In genomic region chr19:7346997-7347396, GRCh38 we compare ENCODE assay signal across 7 cellular contexts. TPM values are rescaled to one million over a fixed set of nuclear protein-coding genes. Genes with fewer than 3 reads are reported as not detected.
DNase-seq lines count a peak whose midpoint lies in the region; ATAC-seq and TF ChIP-seq lines count a peak whose summit lies in the region.
"Not testable (repeated sequence)": the region's sequence is repeated elsewhere in the genome, so short reads cannot be mapped to it uniquely, and the experiment has no call there.

No MANE protein-coding gene starts in this region.

- H3K36me3 ChIP-seq in OCI-LY1 (ENCODE audit: insufficient read depth, low read length), result peaks cover 19% of the 10 kb centered on the region
- H3K36me3 ChIP-seq in sigmoid colon, result not testable (repeated sequence)

- ATAC-seq in CD4-positive, alpha-beta T cell (ENCODE audit: poor library complexity); activated CD4-positive, alpha-beta T cell treated with anti-CD3 and anti-CD28 coated beads for 36 hours; memory B cell (ENCODE audit: low read depth): not testable (repeated sequence)

- H4K20me1 ChIP-seq in OCI-LY1 (ENCODE audit: insufficient read depth, low read length), result not testable (repeated sequence)

- H3K27me3 ChIP-seq in CD4-positive, alpha-beta T cell (ENCODE audit: control insufficient read depth, insufficient read depth, low read length); OCI-LY1 (ENCODE audit: insufficient read depth, low read length); sigmoid colon: not testable (repeated sequence)

- not testable (repeated sequence) for H2AFZ ChIP-seq in OCI-LY1 (ENCODE audit: low read length)

- not testable (repeated sequence) for H3K9me3 ChIP-seq in CD4-positive, alpha-beta T cell (ENCODE audit: control insufficient read depth, low read length); OCI-LY1 (ENCODE audit: low read length); sigmoid colon

- not testable (repeated sequence) for TF ChIP-seq POLR2A in sigmoid colon (IDR thresholded peaks at IDR 0.05)

- H3K27me3 Mint-ChIP-seq in CD4-positive, alpha-beta T cell; activated CD4-positive, alpha-beta T cell treated with anti-CD3 and anti-CD28 coated beads for 36 hours; activated T-cell treated with anti-CD3 and anti-CD28 coated beads, Interleukin-2, amount 50 U/mL, for 24 hours; activated naive CD8-positive, alpha-beta T cell; memory B cell: not testable (repeated sequence)

- not testable (repeated sequence) for TF ChIP-seq EP300 in sigmoid colon (IDR thresholded peaks at IDR 0.05)

- CTCF ChIA-PET in CD4-positive, alpha-beta T cell (lab: Charles Lee); activated CD4-positive, alpha-beta T cell treated with anti-CD3 and anti-CD28 coated beads for 36 hours (lab: Charles Lee): not testable (repeated sequence)

- not testable (repeated sequence) for DNase-seq in CD4-positive, alpha-beta T cell; activated CD4-positive, alpha-beta T cell treated with anti-CD3 and anti-CD28 coated beads for 36 hours; activated T-cell treated with anti-CD3 and anti-CD28 coated beads, Interleukin-2, amount 50 U/mL, for 24 hours; memory B cell (ENCODE audit: low spot score in 2 of 2)
- DNase-seq in sigmoid colon, result peak; percentile 8

- H3F3A ChIP-seq in OCI-LY1 (ENCODE audit: insufficient read depth, low read length), result not testable (repeated sequence)

- not testable (repeated sequence) for H3K9ac ChIP-seq in OCI-LY1 (ENCODE audit: low read length)

- H3K9me2 ChIP-seq in OCI-LY1 (ENCODE audit: low read depth, low read length), result not testable (repeated sequence)

- peaks cover 42% of the 10 kb centered on the region for H3K36me3 Mint-ChIP-seq in CD4-positive, alpha-beta T cell (ENCODE audit: low read depth)
- peaks cover 11% of the 10 kb centered on the region for H3K36me3 Mint-ChIP-seq in activated CD4-positive, alpha-beta T cell treated with anti-CD3 and anti-CD28 coated beads for 36 hours (ENCODE audit: low read depth)
- H3K36me3 Mint-ChIP-seq in activated T-cell treated with anti-CD3 and anti-CD28 coated beads, Interleukin-2, amount 50 U/mL, for 24 hours (ENCODE audit: low read depth); activated naive CD8-positive, alpha-beta T cell: not testable (repeated sequence)
- H3K36me3 Mint-ChIP-seq in memory B cell, result peaks cover 19% of the 10 kb centered on the region

- WGBS in sigmoid colon, 2 donors, result 72 to 77% methylated on average over 7 of the region's 7 CpGs

- not testable (repeated sequence) for TF ChIP-seq CTCF in CD4-positive, alpha-beta T cell (IDR thresholded peaks at IDR 0.05); OCI-LY1 (IDR thresholded peaks at IDR 0.05; ENCODE audit: low read length); sigmoid colon (IDR thresholded peaks at IDR 0.05)

- H3K27ac ChIP-seq in CD4-positive, alpha-beta T cell (ENCODE audit: low read depth, low read length), result peak overlapping the region; percentile 90
- peak overlapping the region; percentile 99 for H3K27ac ChIP-seq in OCI-LY1 (ENCODE audit: low read depth, low read length, poor library complexity, severe bottlenecking)
- H3K27ac ChIP-seq in sigmoid colon, result not testable (repeated sequence)

- peaks cover 73% of the 10 kb centered on the region for H3K4me1 Mint-ChIP-seq in CD4-positive, alpha-beta T cell (ENCODE audit: low read depth)
- H3K4me1 Mint-ChIP-seq in activated CD4-positive, alpha-beta T cell treated with anti-CD3 and anti-CD28 coated beads for 36 hours, result peaks cover 60% of the 10 kb centered on the region
- peaks cover 67% of the 10 kb centered on the region for H3K4me1 Mint-ChIP-seq in activated T-cell treated with anti-CD3 and anti-CD28 coated beads, Interleukin-2, amount 50 U/mL, for 24 hours (ENCODE audit: low read depth)
- peaks cover 64% of the 10 kb centered on the region for H3K4me1 Mint-ChIP-seq in activated naive CD8-positive, alpha-beta T cell (ENCODE audit: low read depth)
- H3K4me1 Mint-ChIP-seq in memory B cell, result peaks cover 58% of the 10 kb centered on the region

- POLR2A ChIA-PET in CD4-positive, alpha-beta T cell (lab: Charles Lee), result interaction anchor here (0.6 kb wide), 1 partner anchor 278 kb away, joined by 3 read pairs; the partner anchor contains the start of gene ZNF557
- POLR2A ChIA-PET in activated CD4-positive, alpha-beta T cell treated with anti-CD3 and anti-CD28 coated beads for 36 hours (lab: Charles Lee), result not testable (repeated sequence)

- peak overlapping the region; percentile 52; the same call in 1 of the 2 replicates for H3K4me2 ChIP-seq in OCI-LY1 (ENCODE audit: low read length)

- H3K79me2 ChIP-seq in OCI-LY1 (ENCODE audit: insufficient read depth, low read length), result peaks cover 20% of the 10 kb centered on the region

- intact Hi-C loops in CD4-positive, alpha-beta T cell (cut with DNase I, micrococcal nuclease), result loop anchor here (2.0 to 5.0 kb wide), 3 partner anchors 50 to 150 kb away; no protein-coding TSS in a partner anchor
- intact Hi-C loops in activated CD4-positive, alpha-beta T cell treated with anti-CD3 and anti-CD28 coated beads for 36 hours (cut with DNase I, micrococcal nuclease), result loop anchor here (5.0 to 10.0 kb wide), 2 partner anchors 150 to 402 kb away; no protein-coding TSS in a partner anchor
- intact Hi-C loops in sigmoid colon (cut with DNase I), result not testable (repeated sequence)

- H3K4me1 ChIP-seq in OCI-LY1 (ENCODE audit: insufficient read depth, low read length, severe bottlenecking), result peaks cover 73% of the 10 kb centered on the region
- not testable (repeated sequence) for H3K4me1 ChIP-seq in sigmoid colon

- not testable (repeated sequence) for H3K4me3 ChIP-seq in OCI-LY1 (ENCODE audit: low read depth, low read length, poor library complexity, severe bottlenecking); sigmoid colon

- H3K4me3 Mint-ChIP-seq in CD4-positive, alpha-beta T cell, result peak overlapping the region; percentile 95
- peak overlapping the region; percentile 74 for H3K4me3 Mint-ChIP-seq in activated CD4-positive, alpha-beta T cell treated with anti-CD3 and anti-CD28 coated beads for 36 hours
- peak overlapping the region; percentile 74 for H3K4me3 Mint-ChIP-seq in activated T-cell treated with anti-CD3 and anti-CD28 coated beads, Interleukin-2, amount 50 U/mL, for 24 hours
- H3K4me3 Mint-ChIP-seq in activated naive CD8-positive, alpha-beta T cell, result peak overlapping the region; percentile 87
- H3K4me3 Mint-ChIP-seq in memory B cell, result peak overlapping the region; percentile 82

- H3K9me3 Mint-ChIP-seq in CD4-positive, alpha-beta T cell; activated CD4-positive, alpha-beta T cell treated with anti-CD3 and anti-CD28 coated beads for 36 hours (ENCODE audit: low read depth); activated T-cell treated with anti-CD3 and anti-CD28 coated beads, Interleukin-2, amount 50 U/mL, for 24 hours; activated naive CD8-positive, alpha-beta T cell (ENCODE audit: low read depth); memory B cell: not testable (repeated sequence)

- peak overlapping the region; percentile 92 for H3K27ac Mint-ChIP-seq in CD4-positive, alpha-beta T cell
- peak overlapping the region; percentile 69 for H3K27ac Mint-ChIP-seq in activated CD4-positive, alpha-beta T cell treated with anti-CD3 and anti-CD28 coated beads for 36 hours
- peak overlapping the region; percentile 95 for H3K27ac Mint-ChIP-seq in activated T-cell treated with anti-CD3 and anti-CD28 coated beads, Interleukin-2, amount 50 U/mL, for 24 hours
- H3K27ac Mint-ChIP-seq in activated naive CD8-positive, alpha-beta T cell, result peak overlapping the region; percentile 90
- peak overlapping the region; percentile 99 for H3K27ac Mint-ChIP-seq in memory B cell

RNA-seq across cellular contexts. Expression of gene ARHGEF18, which starts 1.7 kb away (rescaled TPM):
- total RNA-seq in CD4-positive, alpha-beta T cell, result 100 to 1,000 TPM; 121 TPM
- total RNA-seq in activated CD4-positive, alpha-beta T cell treated with anti-CD3 and anti-CD28 coated beads for 36 hours, result 10 to 100 TPM; 36.6 to 39.3 TPM
- 10 to 100 TPM; 20.4 to 51.2 (median 36.9) TPM for total RNA-seq in sigmoid colon
- polyA plus RNA-seq in sigmoid colon, result 10 to 100 TPM; 21.6 to 76.6 (median 55.9) TPM

RNA-seq across cellular contexts. Expression of gene INSR, which starts 52.8 kb away (rescaled TPM):
- 1 to 10 TPM; 1.8 to 3.0 TPM for total RNA-seq in CD4-positive, alpha-beta T cell
- 1 to 10 TPM; 3.5 to 4.2 TPM for total RNA-seq in activated CD4-positive, alpha-beta T cell treated with anti-CD3 and anti-CD28 coated beads for 36 hours
- 10 to 100 TPM; 67.1 to 83.1 (median 80.6) TPM for total RNA-seq in sigmoid colon
- polyA plus RNA-seq in sigmoid colon, result 10 to 100 TPM in 1 of 3 donors, 1 to 10 TPM in 2; 3.0 to 18.8 (median 3.2) TPM

Comparison
In these comparisons a context has a peak if more than half of its experiments do, and no peak if none do; other contexts are left out.
1. RNA of gene INSR, which starts 52.8 kb away (total RNA-seq): 67.1 to 83.1 TPM in sigmoid colon; 3.5 to 4.2 TPM in activated CD4-positive, alpha-beta T cell treated with anti-CD3 and anti-CD28 coated beads for 36 hours and 1.8 to 3.0 TPM in CD4-positive, alpha-beta T cell; every median in the first group is over 10 times any median in the second.
2. Peak in every context shown above with its lines, with median percentiles within 50 percentile points of each other: H3K27ac Mint-ChIP-seq and H3K4me3 Mint-ChIP-seq.